Comparison of ENCODE assay signal across 8 cellular contexts in the genomic region with DNA sequence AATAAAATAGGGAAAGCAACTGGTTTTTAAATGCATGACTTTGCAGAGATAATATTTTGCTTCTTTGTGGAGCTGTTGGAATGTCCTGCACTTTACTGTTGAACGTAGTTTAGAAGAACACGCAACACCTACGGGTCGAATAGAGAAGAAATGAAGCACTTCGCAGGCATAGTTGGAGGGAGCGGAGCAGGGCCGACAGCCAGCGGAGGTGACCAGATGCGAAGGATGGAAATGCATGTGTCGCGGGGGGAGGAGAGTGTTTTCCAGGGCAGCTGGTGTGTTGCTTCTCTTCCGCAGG. TPM values are rescaled to one million over a fixed set of nuclear protein-coding genes. Genes with fewer than 3 reads are reported as not detected.
DNase-seq lines count a peak whose midpoint lies in the region; ATAC-seq and TF ChIP-seq lines count a peak whose summit lies in the region.

No MANE protein-coding gene starts in this region.

- H3K4me3 ChIP-seq in A673 (ENCODE audit: low read depth, low read length, poor library complexity, severe bottlenecking), result peak overlapping the region; percentile 59
- H3K4me3 ChIP-seq in GM23338, result peak overlapping the region; percentile 85
- peak overlapping the region; percentile 82 for H3K4me3 ChIP-seq in SK-N-MC

- no peak for ATAC-seq in GM23338
- ATAC-seq in HG03159 (IDR thresholded peaks at IDR 0.05; ENCODE audit: unreplicated experiment), result no peak
- no peak for ATAC-seq in GM19455 (IDR thresholded peaks at IDR 0.05; ENCODE audit: unreplicated experiment)
- ATAC-seq in GM18858 (IDR thresholded peaks at IDR 0.05; ENCODE audit: unreplicated experiment), result no peak

- DNase-seq in A673 (ENCODE audit: low spot score) (peak; percentile 32), GM23338 (ENCODE audit: low spot score) (no peak), SK-N-MC (ENCODE audit: low read depth, low spot score) (no peak), endothelial cell (ENCODE audit: low spot score) (no peak)

- peaks cover 7% of the 10 kb centered on the region for H3K36me3 ChIP-seq in A673 (ENCODE audit: insufficient read depth, low read length, poor library complexity, severe bottlenecking)
- no peaks in the 10 kb centered on the region for H3K36me3 ChIP-seq in GM23338 (ENCODE audit: insufficient read depth)
- peaks cover 27% of the 10 kb centered on the region for H3K36me3 ChIP-seq in SK-N-MC (ENCODE audit: insufficient read depth, low read length)

- peaks cover 52% of the 10 kb centered on the region for H4K20me1 ChIP-seq in GM23338 (replicated peaks; ENCODE audit: insufficient read depth)

- CTCF ChIA-PET in A673 (lab: Charles Lee), result no interaction called here

- peaks cover 12% of the 10 kb centered on the region for H3K36me3 Mint-ChIP-seq in GM23338 (ENCODE audit: low read depth)
- H3K36me3 Mint-ChIP-seq in endothelial cell (ENCODE audit: low read depth, unreplicated experiment), result peaks cover 3% of the 10 kb centered on the region
- peaks cover 19% of the 10 kb centered on the region for H3K36me3 Mint-ChIP-seq in nephron (ENCODE audit: low read depth)

- H3K9me3 ChIP-seq in A673 (ENCODE audit: low read depth, low read length, poor library complexity, severe bottlenecking) (no peaks in the 10 kb centered on the region), SK-N-MC (ENCODE audit: low read depth, low read length) (no peaks in the 10 kb centered on the region)

- peaks cover 53% of the 10 kb centered on the region for H3K79me2 ChIP-seq in GM23338 (replicated peaks; ENCODE audit: insufficient read depth)

- intact Hi-C loops in A673 (cut with micrococcal nuclease; ENCODE audit: unreplicated experiment), result no loop called here

- H3K4me3 Mint-ChIP-seq in GM23338, result peak overlapping the region; percentile 90
- peak overlapping the region; percentile 93 for H3K4me3 Mint-ChIP-seq in endothelial cell (ENCODE audit: unreplicated experiment)
- H3K4me3 Mint-ChIP-seq in nephron, result peak overlapping the region; percentile 80 to 89 (median 85)

- H3F3A ChIP-seq in GM23338 (replicated peaks; ENCODE audit: low read depth), result peaks cover 8% of the 10 kb centered on the region

- H3K4me1 ChIP-seq in A673 (ENCODE audit: insufficient read depth, low read length, poor library complexity, severe bottlenecking) (peaks cover 20% of the 10 kb centered on the region), GM23338 (ENCODE audit: insufficient read depth) (peaks cover 43% of the 10 kb centered on the region)

- H3K27me3 ChIP-seq in A673 (replicated peaks; ENCODE audit: insufficient read depth, low read depth, low read length, poor library complexity) (no peaks in the 10 kb centered on the region), GM23338 (ENCODE audit: insufficient read depth) (no peaks in the 10 kb centered on the region; the same call in 1 of the 2 replicates)

- H3K27ac ChIP-seq in A673 (ENCODE audit: low read depth, low read length, poor library complexity, severe bottlenecking) (peak overlapping the region; percentile 100), GM23338 (ENCODE audit: low read depth) (no peak overlapping the region), SK-N-MC (peak overlapping the region; percentile 91)

- peaks cover 5% of the 10 kb centered on the region for H3K27me3 Mint-ChIP-seq in GM23338 (ENCODE audit: insufficient read depth, low read depth, poor library complexity)
- peaks cover 6% of the 10 kb centered on the region for H3K27me3 Mint-ChIP-seq in endothelial cell (ENCODE audit: unreplicated experiment)
- H3K27me3 Mint-ChIP-seq in nephron (ENCODE audit: low read depth), result peaks cover 7% of the 10 kb centered on the region

- H3K27ac Mint-ChIP-seq in GM23338 (peak overlapping the region; percentile 84), endothelial cell (ENCODE audit: unreplicated experiment) (peak overlapping the region; percentile 14), nephron (peak overlapping the region; percentile 21 to 54 (median 46))

- H3K4me2 ChIP-seq in GM23338, result peak overlapping the region; percentile 93

- no peak overlapping the region for H2AFZ ChIP-seq in GM23338

- peak overlapping the region; percentile 95 for H3K9ac ChIP-seq in SK-N-MC (ENCODE audit: insufficient read length)

- POLR2A ChIA-PET in A673 (lab: Charles Lee; ENCODE audit: low non-redundant PET), result interaction anchor here (0.6 to 0.9 kb wide), 5 partner anchors 18 to 441 kb away, joined by 3 to 5 read pairs (median 4); no protein-coding TSS in a partner anchor

- H3K9me2 ChIP-seq in GM23338 (ENCODE audit: insufficient read depth), result no peaks in the 10 kb centered on the region

- H3K9me3 Mint-ChIP-seq in GM23338 (no peaks in the 10 kb centered on the region), endothelial cell (ENCODE audit: unreplicated experiment) (no peaks in the 10 kb centered on the region), nephron (no peaks in the 10 kb centered on the region)

- TF ChIP-seq CTCF in A673 (conservative IDR thresholded peaks at IDR 0.05; ENCODE audit: low read depth, low read length), result no peak
- 0 out of 4 replicates have a peak, but pooled peaks of 1 of the 2 experiments have one; percentile 6 for TF ChIP-seq CTCF in GM23338 (conservative IDR thresholded peaks at IDR 0.05; ENCODE audit: low read depth in 2 of 2)
- no peak for TF ChIP-seq CTCF in endothelial cell (IDR thresholded peaks at IDR 0.05; ENCODE audit: unreplicated experiment)
- no peak for TF ChIP-seq CTCF in nephron (IDR thresholded peaks at IDR 0.05; ENCODE audit: unreplicated experiment in 3 of 3)

- BruUV-seq in A673 (replicated peaks; lab: Mats Ljungman, UMichigan), result no TSS peak

- H3K4me1 Mint-ChIP-seq in GM23338 (peaks cover 50% of the 10 kb centered on the region), endothelial cell (ENCODE audit: unreplicated experiment) (peaks cover 26% of the 10 kb centered on the region), nephron (peaks cover 26% of the 10 kb centered on the region)

TF ChIP-seq in GM23338, 12 proteins besides CTCF, POLR2A, EP300 and RAD21:
- TF ChIP-seq POLR2AphosphoS5 (IDR thresholded peaks at IDR 0.05; ENCODE audit: low read depth), result no peak
- no peak for TF ChIP-seq ZNF114 (CRISPR knock-in tag; IDR thresholded peaks at IDR 0.05)
- TF ChIP-seq EZH2phosphoT487 (IDR thresholded peaks at IDR 0.05; ENCODE audit: unreplicated experiment), result no peak

RNA-seq across cellular contexts. Expression of a gene that starts 0.8 kb away (rescaled TPM):
- total RNA-seq in A673 (2021) (48.6 and 50.5 TPM in 2 replicates), endothelial cell (ENCODE audit: unreplicated experiment) (20.7 TPM)
- 45.1 and 50.2 TPM in 2 replicates for total RNA-seq in GM23338 (2014; rRNA removed; shearing (Covaris generic))
- 20.9 and 25.9 TPM in 2 replicates for polyA plus RNA-seq in GM23338 (2016; fragmentation: Nextera tagmentation; extraction: Ambion mirVana)

Comparison
In these comparisons a context has a peak if more than half of its experiments do, and no peak if none do; other contexts are left out.
1. H3K27ac Mint-ChIP-seq: peak in every context shown above with its lines; median percentile 84 in GM23338; 46 in nephron; 14 in endothelial cell.